Comparison of ENCODE assay signal across 8 cellular contexts in the genomic region with DNA sequence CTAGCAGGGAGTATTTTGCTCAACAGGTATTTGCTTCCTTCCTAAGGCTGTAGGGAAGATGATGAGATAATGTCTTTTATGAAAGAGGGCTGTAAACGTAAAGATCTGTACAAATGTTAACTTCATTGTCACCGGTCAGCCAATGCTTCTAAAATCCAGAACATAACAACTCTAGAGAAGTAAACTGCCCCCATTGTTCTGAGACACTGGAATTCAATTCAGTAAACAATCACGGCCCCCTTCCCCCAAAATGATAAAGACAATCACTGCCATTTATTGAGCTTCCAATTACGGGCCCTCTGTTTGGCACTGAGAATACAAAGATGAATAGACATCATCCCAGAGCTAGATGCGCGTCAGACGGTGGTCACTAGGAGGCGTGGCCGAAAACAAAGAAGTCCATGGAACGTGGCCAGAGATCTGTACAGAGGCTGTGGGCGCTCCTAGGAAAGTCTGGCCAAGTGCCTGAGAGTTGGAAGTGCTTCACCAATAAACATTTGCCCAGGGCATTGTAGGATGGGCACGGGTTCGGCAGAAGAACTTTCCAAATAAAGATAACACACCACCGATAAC. TPM values are rescaled to one million over a fixed set of nuclear protein-coding genes. Genes with fewer than 3 reads are reported as not detected.
DNase-seq lines count a peak whose midpoint lies in the region; ATAC-seq and TF ChIP-seq lines count a peak whose summit lies in the region.

No MANE protein-coding gene starts in this region.

- ATAC-seq in HG03103 (IDR thresholded peaks at IDR 0.05; ENCODE audit: low read depth, unreplicated experiment) (peak; percentile 31), foreskin keratinocyte (peak; percentile 59)

- H3K27ac ChIP-seq in foreskin keratinocyte (peak overlapping the region; percentile 100), vagina (peak overlapping the region; percentile 96)

- peak overlapping the region; percentile 77 for H3K4me3 Mint-ChIP-seq in activated naive CD4-positive, alpha-beta T cell treated with anti-CD3 and anti-CD28 coated beads, Interleukin-2, amount 10 ng/mL, durations not matched to agents 7 days and 5 days
- H3K4me3 Mint-ChIP-seq in nephron progenitor cell, result peak overlapping the region; percentile 96

- H3K27me3 ChIP-seq in foreskin keratinocyte, result no peaks in the 10 kb centered on the region
- H3K27me3 ChIP-seq in vagina, result no peaks in the 10 kb centered on the region

- no peaks in the 10 kb centered on the region for H3K9me3 Mint-ChIP-seq in activated naive CD4-positive, alpha-beta T cell treated with anti-CD3 and anti-CD28 coated beads, Interleukin-2, amount 10 ng/mL, durations not matched to agents 7 days and 5 days
- H3K9me3 Mint-ChIP-seq in nephron progenitor cell, result no peaks in the 10 kb centered on the region

- peaks cover 10% of the 10 kb centered on the region for H3K4me1 ChIP-seq in foreskin keratinocyte
- H3K4me1 ChIP-seq in vagina, result peaks cover 35% of the 10 kb centered on the region

- peaks cover 59% of the 10 kb centered on the region for H3K4me1 Mint-ChIP-seq in activated naive CD4-positive, alpha-beta T cell treated with anti-CD3 and anti-CD28 coated beads, Interleukin-2, amount 10 ng/mL, durations not matched to agents 7 days and 5 days
- H3K4me1 Mint-ChIP-seq in nephron progenitor cell, result peaks cover 45% of the 10 kb centered on the region

- DNase-seq in NCI-H2171 treated with DMSO at 0.1 percent for 48 hours (lab: John Stamatoyannopoulos, UW), result peak; percentile 51
- DNase-seq in NCI-H2171 (lab: John Stamatoyannopoulos, UW), result no peak
- DNase-seq in NCI-H748 (lab: John Stamatoyannopoulos, UW; ENCODE audit: unreplicated experiment), result peak; percentile 90
- peak; percentile 65 for DNase-seq in activated naive CD4-positive, alpha-beta T cell treated with anti-CD3 and anti-CD28 coated beads, Interleukin-2, amount 10 ng/mL, durations not matched to agents 7 days and 5 days
- peak; percentile 49 to 77 for DNase-seq in foreskin keratinocyte
- DNase-seq in nephron progenitor cell, result peak; percentile 65
- no peak for DNase-seq in vagina (ENCODE audit: extremely low spot score in 2 of 2)

- H3K27me3 Mint-ChIP-seq in activated naive CD4-positive, alpha-beta T cell treated with anti-CD3 and anti-CD28 coated beads, Interleukin-2, amount 10 ng/mL, durations not matched to agents 7 days and 5 days, result no peaks in the 10 kb centered on the region
- H3K27me3 Mint-ChIP-seq in nephron progenitor cell (ENCODE audit: low read depth, poor library complexity), result no peaks in the 10 kb centered on the region

- peak overlapping the region; percentile 97 for H3K27ac Mint-ChIP-seq in activated naive CD4-positive, alpha-beta T cell treated with anti-CD3 and anti-CD28 coated beads, Interleukin-2, amount 10 ng/mL, durations not matched to agents 7 days and 5 days
- peak overlapping the region; percentile 100 for H3K27ac Mint-ChIP-seq in nephron progenitor cell

- intact Hi-C loops in vagina (cut with DNase I), result loop anchor here (10.0 kb wide), 2 partner anchors 103 to 313 kb away; a partner anchor contains a TSS

- peaks cover 0 to 36% of the 10 kb centered on the region in 2 donors for H3K36me3 ChIP-seq in vagina

- H3K4me3 ChIP-seq in vagina, result peak overlapping the region; percentile 79 to 84

- no peaks in the 10 kb centered on the region for H3K9me3 ChIP-seq in vagina

- peaks cover 51% of the 10 kb centered on the region for H3K36me3 Mint-ChIP-seq in activated naive CD4-positive, alpha-beta T cell treated with anti-CD3 and anti-CD28 coated beads, Interleukin-2, amount 10 ng/mL, durations not matched to agents 7 days and 5 days
- peaks cover 40% of the 10 kb centered on the region for H3K36me3 Mint-ChIP-seq in nephron progenitor cell (ENCODE audit: low read depth)

- TF ChIP-seq CTCF in foreskin keratinocyte (conservative IDR thresholded peaks at IDR 0.05) (no peak), nephron progenitor cell (IDR thresholded peaks at IDR 0.05) (no peak), vagina (IDR thresholded peaks at IDR 0.05) (no peak)

- CTCF ChIA-PET in activated naive CD4-positive, alpha-beta T cell treated with anti-CD3 and anti-CD28 coated beads, Interleukin-2, amount 10 ng/mL, durations not matched to agents 7 days and 5 days (lab: Charles Lee), result interaction anchor here (1.2 to 2.7 kb wide), 2 partner anchors 155 to 291 kb away, joined by 3 to 10 read pairs; no protein-coding TSS in a partner anchor

- TF ChIP-seq POLR2A in vagina (IDR thresholded peaks at IDR 0.05), result no peak

RNA-seq across cellular contexts. Expression of a gene that starts 0.6 kb away (rescaled TPM):
- total RNA-seq in foreskin keratinocyte (133 and 163 TPM in 2 replicates), vagina (47.9 TPM)
- 223 and 259 TPM in 2 replicates for polyA plus RNA-seq in foreskin keratinocyte

RNA-seq across cellular contexts. Expression of a gene that starts 0.9 kb away (rescaled TPM):
- total RNA-seq in foreskin keratinocyte, result 73.6 and 92.9 TPM in 2 replicates
- 64.5 and 79.3 TPM in 2 replicates for polyA plus RNA-seq in foreskin keratinocyte
- 9.6 TPM for total RNA-seq in vagina

RNA-seq across cellular contexts. Expression of a gene that starts 25.0 kb away (rescaled TPM):
- 88.0 and 97.3 TPM in 2 replicates for total RNA-seq in foreskin keratinocyte
- 40.1 and 41.6 TPM in 2 replicates for polyA plus RNA-seq in foreskin keratinocyte
- 9.8 TPM for total RNA-seq in vagina

RNA-seq across cellular contexts. Expression of a gene that starts 36.3 kb away (rescaled TPM):
- total RNA-seq in foreskin keratinocyte (517 and 543 TPM in 2 replicates), vagina (25.5 TPM)
- polyA plus RNA-seq in foreskin keratinocyte, result 354 and 363 TPM in 2 replicates

RNA-seq across cellular contexts. Expression of a gene that starts 39.4 kb away (rescaled TPM):
- total RNA-seq in foreskin keratinocyte (0.10 and 0.18 TPM in 2 replicates), vagina (0.25 TPM)
- 0.11 and 0.12 TPM in 2 replicates for polyA plus RNA-seq in foreskin keratinocyte

Comparison
In these comparisons a context has a peak if more than half of its experiments do, and no peak if none do; other contexts are left out.
1. DNase-seq: peak in NCI-H2171 treated with DMSO at 0.1 percent for 48 hours (single experiment), NCI-H748 (single experiment), activated naive CD4-positive, alpha-beta T cell treated with anti-CD3 and anti-CD28 coated beads, Interleukin-2, amount 10 ng/mL, durations not matched to agents 7 days and 5 days (single experiment), foreskin keratinocyte (2 of 2) and nephron progenitor cell (single experiment); none in NCI-H2171 (single experiment) and vagina (0 of 2).